Comparison of ENCODE assay signal across 13 cellular contexts in genomic region chr2:105143094-105143466, GRCh38.
DNase-seq lines count a peak whose midpoint lies in the region; ATAC-seq, FAIRE-seq and TF ChIP-seq lines count a peak whose summit lies in the region.
"Had no signal": no experiment of that assay in that cellular context is flagged by ENCODE, and none has a peak within 500 bp of the region (broad histone marks: within the 10 kb centered on the region; RNA-seq: fewer than 3 reads in every experiment).

No MANE protein-coding gene starts in this region.

- no peak overlapping the region for H3K27ac Mint-ChIP-seq in activated naive CD8-positive, alpha-beta T cell
- H3K27ac Mint-ChIP-seq: HFFc6 had no signal

- H3K27me3 ChIP-seq in mesenchymal stem cell (ENCODE audit: control insufficient read depth in 1 of 2, insufficient read depth in 1 of 2, low read length in 2 of 2): peaks cover 36 to 62% of the 10 kb centered on the region in 2 experiments
- H3K27me3 ChIP-seq in thoracic aorta (replicated peaks; ENCODE audit: insufficient read depth): no peaks in the 10 kb centered on the region
- H3K27me3 ChIP-seq in colonic mucosa: peaks cover 15% of the 10 kb centered on the region

- H3K9me3 ChIP-seq in mesenchymal stem cell (ENCODE audit: control insufficient read depth, low read length) (no peaks in the 10 kb centered on the region), thoracic aorta (no peaks in the 10 kb centered on the region), colonic mucosa (no peaks in the 10 kb centered on the region)

- no peak overlapping the region for H2BK5ac ChIP-seq in mesenchymal stem cell (ENCODE audit: low read depth, low read length, poor library complexity, severe bottlenecking)

- H3K4me2 ChIP-seq in mesenchymal stem cell (ENCODE audit: low read length, poor library complexity, severe bottlenecking): peak overlapping the region; percentile 91

- no peak overlapping the region for H2AFZ ChIP-seq in mesenchymal stem cell (ENCODE audit: low read depth, low read length)

- peak overlapping the region; percentile 70 for H3K4me3 Mint-ChIP-seq in activated T-cell treated with anti-CD3 and anti-CD28 coated beads, Interleukin-2, amount 50 U/mL, for 4 hours
- peak overlapping the region; percentile 81 for H3K4me3 Mint-ChIP-seq in activated naive CD8-positive, alpha-beta T cell

- H3K27me3 Mint-ChIP-seq in activated T-cell treated with anti-CD3 and anti-CD28 coated beads, Interleukin-2, amount 50 U/mL, for 4 hours (ENCODE audit: low read depth): peaks cover 42% of the 10 kb centered on the region
- H3K27me3 Mint-ChIP-seq in activated naive CD8-positive, alpha-beta T cell: peaks cover 22% of the 10 kb centered on the region

- no peaks in the 10 kb centered on the region for H3K36me3 ChIP-seq in mesenchymal stem cell (ENCODE audit: control insufficient read depth in 1 of 2, insufficient read depth in 2 of 2, low read depth in 1 of 2, low read length in 2 of 2)
- H3K36me3 ChIP-seq in thoracic aorta: no peaks in the 10 kb centered on the region
- no peaks in the 10 kb centered on the region for H3K36me3 ChIP-seq in colonic mucosa

- H3K36me3 Mint-ChIP-seq in activated T-cell treated with anti-CD3 and anti-CD28 coated beads, Interleukin-2, amount 50 U/mL, for 4 hours (ENCODE audit: insufficient read depth): no peaks in the 10 kb centered on the region
- no peaks in the 10 kb centered on the region for H3K36me3 Mint-ChIP-seq in activated naive CD8-positive, alpha-beta T cell

- WGBS in mesenchymal stem cell: 73% methylated on average over 5 of the region's 6 CpGs

- no peak overlapping the region for H2BK12ac ChIP-seq in mesenchymal stem cell (ENCODE audit: low read length in 2 of 2)

- H2BK120ac ChIP-seq in mesenchymal stem cell (ENCODE audit: low read depth, low read length): no peak overlapping the region

- TF ChIP-seq CTCF in thoracic aorta (IDR thresholded peaks at IDR 0.05) (no peak), colonic mucosa (IDR thresholded peaks at IDR 0.05) (no peak)

- no peak overlapping the region for H3K18ac ChIP-seq in mesenchymal stem cell (ENCODE audit: low read depth in 1 of 2, low read length in 2 of 2)

- no peak overlapping the region for H4K91ac ChIP-seq in mesenchymal stem cell (ENCODE audit: low read length)

- H2AK5ac ChIP-seq in mesenchymal stem cell (ENCODE audit: low read length, severe bottlenecking): no peak overlapping the region

- DNase-seq in activated T-cell treated with anti-CD3 and anti-CD28 coated beads, Interleukin-2, amount 50 U/mL, for 4 hours: no peak
- DNase-seq in activated T-cell treated with anti-CD3 and anti-CD28 coated beads, Interleukin-2, amount 50 U/mL, for 1 hour: no peak
- DNase-seq in mesenchymal stem cell: no peak
- no peak for DNase-seq in thoracic aorta (ENCODE audit: low spot score)
- no peak for DNase-seq in middle frontal gyrus (ENCODE audit: extremely low spot score, low spot score)
- no peak for DNase-seq in HTR-8/SVneo (ENCODE audit: insufficient read length, low spot score)
- no peak for DNase-seq in colonic mucosa
- DNase-seq: activated gamma-delta T cell; AML-193; effector CD8-positive, alpha-beta T cell; HFFc6; T-helper 9 cell had no signal

- intact Hi-C loops in colonic mucosa (cut with DNase I): no loop called here

- no peaks in the 10 kb centered on the region for H3K79me1 ChIP-seq in mesenchymal stem cell (replicated peaks; ENCODE audit: low read length, poor library complexity, severe bottlenecking)

- no peak overlapping the region for H2BK15ac ChIP-seq in mesenchymal stem cell (ENCODE audit: low read depth, poor library complexity, severe bottlenecking)

- peaks cover 12% of the 10 kb centered on the region for H3K4me1 ChIP-seq in mesenchymal stem cell (ENCODE audit: control insufficient read depth, insufficient read depth, low read depth, low read length)
- peaks cover 0 to 16% of the 10 kb centered on the region in 2 donors for H3K4me1 ChIP-seq in thoracic aorta (ENCODE audit: control insufficient read depth in 1 of 2, low read depth in 2 of 2)
- H3K4me1 ChIP-seq in colonic mucosa: no peaks in the 10 kb centered on the region

- FAIRE-seq in HTR-8/SVneo (lab: Jason Lieb, UNC): no peak

- H3K4me1 Mint-ChIP-seq in activated T-cell treated with anti-CD3 and anti-CD28 coated beads, Interleukin-2, amount 50 U/mL, for 4 hours (ENCODE audit: low read depth): peaks cover 13% of the 10 kb centered on the region
- peaks cover 8% of the 10 kb centered on the region for H3K4me1 Mint-ChIP-seq in activated naive CD8-positive, alpha-beta T cell (ENCODE audit: low read depth)

- ATAC-seq in activated T-cell treated with anti-CD3 and anti-CD28 coated beads, Interleukin-2, amount 50 U/mL, for 4 hours: no peak
- no peak for ATAC-seq in thoracic aorta (ENCODE audit: insufficient number of reproducible peaks, low FRiP score, low read depth)

- H4K8ac ChIP-seq in mesenchymal stem cell (ENCODE audit: low read length): no peak overlapping the region

- H3K4ac ChIP-seq in mesenchymal stem cell (ENCODE audit: low read depth in 1 of 2, low read length in 2 of 2): no peak overlapping the region

- H3K14ac ChIP-seq in mesenchymal stem cell (ENCODE audit: low read length in 2 of 2): no peak overlapping the region

- H3K9me3 Mint-ChIP-seq in activated T-cell treated with anti-CD3 and anti-CD28 coated beads, Interleukin-2, amount 50 U/mL, for 4 hours: no peaks in the 10 kb centered on the region
- no peaks in the 10 kb centered on the region for H3K9me3 Mint-ChIP-seq in activated naive CD8-positive, alpha-beta T cell (ENCODE audit: low read depth)
- H3K9me3 Mint-ChIP-seq: HFFc6 had no signal

- H3K23ac ChIP-seq in mesenchymal stem cell (ENCODE audit: low read length in 2 of 2): no peak overlapping the region

- H3K4me3 ChIP-seq in mesenchymal stem cell (ENCODE audit: insufficient read depth in 1 of 2, low read depth in 1 of 2, low read length in 2 of 2) (no peak overlapping the region), thoracic aorta (peak overlapping the region; percentile 46), colonic mucosa (no peak overlapping the region)

- no peak overlapping the region for H3K27ac ChIP-seq in mesenchymal stem cell (ENCODE audit: low read length, poor library complexity, severe bottlenecking)
- no peak overlapping the region for H3K27ac ChIP-seq in thoracic aorta
- H3K27ac ChIP-seq in colonic mucosa: no peak overlapping the region

- no peak overlapping the region for H3K9ac ChIP-seq in mesenchymal stem cell (ENCODE audit: low read length)
- no peak overlapping the region for H3K9ac ChIP-seq in colonic mucosa (ENCODE audit: low read depth in 2 of 2, low read length in 2 of 2)
